Comparison of ENCODE assay signal across 9 cellular contexts in genomic region chr17:18190629-18191028, GRCh38. TPM values are rescaled to one million over a fixed set of nuclear protein-coding genes. Genes with fewer than 3 reads are reported as not detected.
A peak's percentile ranks its signal among the peaks of the same experiment; 100 is the strongest.
DNase-seq lines count a peak whose midpoint lies in the region; ATAC-seq and TF ChIP-seq lines count a peak whose summit lies in the region.
"Had no signal": no experiment of that assay in that cellular context is flagged by ENCODE, and none has a peak within 500 bp of the region (broad histone marks: within the 10 kb centered on the region; RNA-seq: fewer than 3 reads in every experiment).

No MANE protein-coding gene starts in this region.

- H3K4me3 ChIP-seq in IMR-90 (ENCODE audit: insufficient read depth, low read depth, low read length): no peak overlapping the region
- peak overlapping the region; percentile 10 for H3K4me3 ChIP-seq in epithelial cell of proximal tubule (ENCODE audit: low read depth, low read length)
- no peak overlapping the region for H3K4me3 ChIP-seq in osteoblast (ENCODE audit: insufficient read depth, low read length)

- peaks cover 25 to 87% of the 10 kb centered on the region in 2 experiments for H3K79me1 ChIP-seq in IMR-90 (ENCODE audit: low read depth in 1 of 2, low read length in 2 of 2)

- H3K14ac ChIP-seq in IMR-90 (replicated peaks; ENCODE audit: low read depth, low read length): no peak overlapping the region

- no peak overlapping the region for H3K23ac ChIP-seq in IMR-90 (ENCODE audit: low read depth, low read length)

- H3K9ac ChIP-seq in IMR-90 (ENCODE audit: low read depth, low read length): no peak overlapping the region

- H3K4ac ChIP-seq in IMR-90 (ENCODE audit: low read depth, low read length): no peak overlapping the region

- peaks cover 42% of the 10 kb centered on the region for H3K9me1 ChIP-seq in IMR-90 (ENCODE audit: insufficient read depth, low read length)

- H2BK120ac ChIP-seq in IMR-90 (ENCODE audit: low read depth, low read length): no peak overlapping the region

- H2BK20ac ChIP-seq in IMR-90 (ENCODE audit: low read depth, low read length): no peak overlapping the region

- POLR2A ChIA-PET in IMR-90 (lab: Charles Lee; ENCODE audit: unreplicated experiment): no interaction called here

- H3K9me3 ChIP-seq in IMR-90 (ENCODE audit: control insufficient read depth, insufficient read depth, low read length) (no peaks in the 10 kb centered on the region), osteoblast (ENCODE audit: low read depth, low read length) (no peaks in the 10 kb centered on the region)

- H2BK15ac ChIP-seq in IMR-90 (ENCODE audit: low read depth, low read length): no peak overlapping the region

- H4K20me1 ChIP-seq in IMR-90 (ENCODE audit: insufficient read depth, low read length) (peaks cover 92% of the 10 kb centered on the region), osteoblast (ENCODE audit: insufficient read depth, low read length) (peaks cover 91% of the 10 kb centered on the region)

- CTCF ChIA-PET in IMR-90 (lab: Yijun Ruan, JAX): no interaction called here

- H3K79me2 ChIP-seq in osteoblast (ENCODE audit: insufficient read depth, low read length): peaks cover 95% of the 10 kb centered on the region

- H2AFZ ChIP-seq in IMR-90 (replicated peaks; ENCODE audit: low read length, poor library complexity) (no peak overlapping the region), osteoblast (ENCODE audit: low read length) (no peak overlapping the region)

- no peak overlapping the region for H2BK5ac ChIP-seq in IMR-90 (ENCODE audit: low read depth, low read length, poor library complexity, severe bottlenecking)

- in situ Hi-C loops in IMR-90 (cut with MboI; ENCODE audit: low sequenced_read_pairs): no loop called here

- BruUV-seq in IMR-90 (replicated peaks; lab: Mats Ljungman, UMichigan): no TSS peak

- H3K18ac ChIP-seq in IMR-90 (ENCODE audit: low read depth, low read length): no peak overlapping the region

- DNase-seq in IMR-90 (no peak), epithelial cell of proximal tubule (ENCODE audit: low read depth) (no peak), osteoblast (ENCODE audit: insufficient read length, low spot score, missing footprints) (no peak), head of caudate nucleus (no peak), NCI-H1417 (lab: John Stamatoyannopoulos, UW) (no peak)
- no peak for DNase-seq in activated CD4-positive, alpha-beta T cell treated with anti-CD3 and anti-CD28 coated beads, Interleukin-2, amount 50 U/mL, for 48 hours
- DNase-seq: NCI-H1930 had no signal

- H3K36me3 ChIP-seq in IMR-90 (ENCODE audit: control insufficient read depth, insufficient read depth, low read length) (peaks cover 42% of the 10 kb centered on the region), osteoblast (ENCODE audit: insufficient read depth, low read length) (peaks cover 24% of the 10 kb centered on the region)

- no peak overlapping the region for H4K8ac ChIP-seq in IMR-90 (ENCODE audit: low read depth in 2 of 2, low read length in 2 of 2)

- no peak overlapping the region for H4K91ac ChIP-seq in IMR-90 (ENCODE audit: insufficient read depth, low read depth, low read length)

- dilution Hi-C loops in IMR-90 (cut with HindIII; ENCODE audit: low sequenced_read_pairs, unreplicated experiment): no loop called here

- intact Hi-C loops in IMR-90 (cut with micrococcal nuclease): no loop called here
- intact Hi-C loops in head of caudate nucleus (cut with DNase I): no loop called here

- H3K56ac ChIP-seq in IMR-90 (ENCODE audit: extremely low read depth, insufficient read depth, low read length): no peak overlapping the region

- peaks cover 34% of the 10 kb centered on the region for H3K4me1 ChIP-seq in IMR-90 (ENCODE audit: control insufficient read depth, insufficient read depth, low read length)
- peaks cover 54% of the 10 kb centered on the region for H3K4me1 ChIP-seq in osteoblast (ENCODE audit: insufficient read depth, low read length)

- no peak for TF ChIP-seq RAD21 in IMR-90 (IDR thresholded peaks at IDR 0.05; ENCODE audit: low read length)

- H3K4me2 ChIP-seq in IMR-90 (ENCODE audit: low read depth, low read length): peak overlapping the region; percentile 18; the same call in 1 of the 2 replicates
- H3K4me2 ChIP-seq in osteoblast (ENCODE audit: insufficient read depth, low read length): peak overlapping the region; percentile 27

- H2AK9ac ChIP-seq in IMR-90 (replicated peaks; ENCODE audit: low read depth, low read length, poor library complexity): no peak overlapping the region

- H3K27ac ChIP-seq in C4-2B (peak overlapping the region; percentile 92), IMR-90 (ENCODE audit: insufficient read depth, low read length) (no peak overlapping the region), osteoblast (ENCODE audit: low read depth, low read length) (no peak overlapping the region)

- no peaks in the 10 kb centered on the region for H3K27me3 ChIP-seq in IMR-90 (ENCODE audit: control insufficient read depth, insufficient read depth, low read length)
- H3K27me3 ChIP-seq in osteoblast (ENCODE audit: insufficient read depth, low read length): no peaks in the 10 kb centered on the region

- ATAC-seq in IMR-90 (ENCODE audit: low read depth) (no peak), HG03565 (IDR thresholded peaks at IDR 0.05; ENCODE audit: unreplicated experiment) (no peak)

- H2AK5ac ChIP-seq in IMR-90 (ENCODE audit: low read depth, low read length): no peak overlapping the region

- no peak for TF ChIP-seq POLR2A in IMR-90 (IDR thresholded peaks at IDR 0.05; ENCODE audit: low read depth, low read length)

- WGBS in IMR-90 (ENCODE audit: extremely low coverage in 2 of 2, insufficient read length in 1 of 2), 2 experiments: no CpG with 5 or more reads among the region's 1 CpG

- H4K5ac ChIP-seq in IMR-90 (ENCODE audit: low read depth, low read length): no peak overlapping the region

- TF ChIP-seq CTCF in C4-2B (conservative IDR thresholded peaks at IDR 0.05) (no peak), IMR-90 (conservative IDR thresholded peaks at IDR 0.05; ENCODE audit: low read depth, low read length) (no peak), epithelial cell of proximal tubule (conservative IDR thresholded peaks at IDR 0.05; ENCODE audit: low read depth, low read length) (no peak), osteoblast (IDR thresholded peaks at IDR 0.05; ENCODE audit: extremely low read depth, low read depth, low read length) (no peak)

TF ChIP-seq in IMR-90, 13 proteins besides CTCF, POLR2A, EP300 and RAD21:
- TF ChIP-seq RFX5 (IDR thresholded peaks at IDR 0.05; ENCODE audit: low read depth, low read length): no peak
- TF ChIP-seq ELK1 (IDR thresholded peaks at IDR 0.05; ENCODE audit: borderline replicate concordance, low read depth, low read length): no peak
- no peak for TF ChIP-seq CEBPB (IDR thresholded peaks at IDR 0.05; ENCODE audit: low read depth, low read length)
- no peak for TF ChIP-seq MXI1 (IDR thresholded peaks at IDR 0.05; ENCODE audit: borderline replicate concordance, low read depth, low read length)
- TF ChIP-seq RCOR1 (IDR thresholded peaks at IDR 0.05; ENCODE audit: insufficient replicate concordance, low read length): no peak
- TF ChIP-seq NFE2L2 (IDR thresholded peaks at IDR 0.05; ENCODE audit: low read depth, low read length): no peak
- TF ChIP-seq MAZ (IDR thresholded peaks at IDR 0.05; ENCODE audit: borderline replicate concordance, low read depth, low read length): no peak
- TF ChIP-seq USF2 (IDR thresholded peaks at IDR 0.05; ENCODE audit: low read depth, low read length): no peak
- TF ChIP-seq CHD1 (IDR thresholded peaks at IDR 0.05; ENCODE audit: low read depth, low read length): no peak
- TF ChIP-seq FOS (IDR thresholded peaks at IDR 0.05; ENCODE audit: low read depth, low read length): no peak
- TF ChIP-seq BHLHE40 (IDR thresholded peaks at IDR 0.05; ENCODE audit: low read depth, low read length): no peak
- TF ChIP-seq MAFK (IDR thresholded peaks at IDR 0.05; ENCODE audit: low read depth, low read length): no peak
- no peak for TF ChIP-seq SMC3 (IDR thresholded peaks at IDR 0.05; ENCODE audit: low read depth, low read length)

RNA-seq across cellular contexts. Expression of gene ALKBH5, which starts 7.0 kb away (rescaled TPM):
- total RNA-seq in IMR-90 (2012; rRNA removed) (79.6 and 86.1 TPM in 2 replicates), epithelial cell of proximal tubule (81.2 and 101 TPM in 2 replicates), osteoblast (103 and 125 TPM in 2 replicates)
- polyA plus RNA-seq in IMR-90 (2012; rRNA removed): 54.6 and 57.6 TPM in 2 replicates
- 48.0 and 70.0 TPM in 2 replicates for polyA plus RNA-seq in IMR-90 (2012; cell fraction: cytosol; rRNA removed)
- 28.3 and 30.6 TPM in 2 replicates for polyA plus RNA-seq in IMR-90 (2012; cell fraction: nucleus; rRNA removed; ENCODE audit: low replicate concordance)

RNA-seq across cellular contexts. Expression of gene LLGL1, which starts 34.8 kb away (rescaled TPM):
- total RNA-seq in IMR-90 (2012; rRNA removed) (34.2 and 40.1 TPM in 2 replicates), epithelial cell of proximal tubule (46.1 and 65.3 TPM in 2 replicates), osteoblast (41.0 and 50.3 TPM in 2 replicates)
- 52.9 and 57.9 TPM in 2 replicates for polyA plus RNA-seq in IMR-90 (2012; rRNA removed)
- 29.8 and 72.4 TPM in 2 replicates for polyA plus RNA-seq in IMR-90 (2012; cell fraction: cytosol; rRNA removed)
- polyA plus RNA-seq in IMR-90 (2012; cell fraction: nucleus; rRNA removed; ENCODE audit: low replicate concordance): 53.9 and 145 TPM in 2 replicates
